In the genomic region with DNA sequence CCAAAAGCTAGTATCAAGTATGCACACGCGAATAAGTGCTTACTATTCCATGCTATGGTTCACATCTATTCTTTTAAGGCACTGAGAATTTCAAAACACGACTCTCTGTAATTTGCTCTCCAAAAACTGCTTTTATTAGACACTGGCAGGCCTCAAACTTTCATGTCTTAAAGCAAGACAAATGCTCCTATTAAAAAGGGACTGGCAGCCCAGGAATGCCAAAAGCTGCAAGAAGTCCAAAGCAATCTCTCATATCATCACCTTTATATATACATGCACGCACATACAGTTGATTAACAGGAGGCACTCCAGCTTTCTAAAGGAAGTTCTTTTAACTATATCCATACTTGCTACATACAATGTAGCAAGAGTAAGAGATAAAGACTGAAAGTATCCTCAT, we compare ENCODE assay signal across 14 cellular contexts.
"Had no signal": no experiment of that assay in that cellular context is flagged by ENCODE, and none has a peak within 500 bp of the region (broad histone marks: within the 10 kb centered on the region; RNA-seq: fewer than 3 reads in every experiment).

No MANE protein-coding gene starts in this region.

- H3K27me3 Mint-ChIP-seq: activated CD4-positive, alpha-beta T cell treated with anti-CD3 and anti-CD28 coated beads, Interleukin-2, amount 10 ng/mL, durations not matched to agents 24 days and 14 days; activated CD8-positive, alpha-beta T cell treated with anti-CD3 and anti-CD28 coated beads for 36 hours; activated T-helper 17 cell treated with anti-CD3 and anti-CD28 coated beads, Interleukin-2, amount 50 U/mL, for 72 hours; stimulated activated naive CD8-positive, alpha-beta T cell treated with anti-CD3 and anti-CD28 coated beads, Interleukin-15, Interleukin-2, amounts not matched to agents 100 ng/mL and 50 ng/mL, for 24 hours had no signal

- H3K27me3 ChIP-seq: upper lobe of left lung had no signal

- DNase-seq: activated CD4-positive, alpha-beta T cell treated with anti-CD3 and anti-CD28 coated beads, Interleukin-2, amount 10 ng/mL, durations not matched to agents 24 days and 14 days; activated CD8-positive, alpha-beta T cell treated with anti-CD3 and anti-CD28 coated beads for 36 hours; activated naive CD4-positive, alpha-beta T cell; activated T-cell treated with anti-CD3 and anti-CD28 coated beads, Interleukin-2, amount 50 U/mL, for 1 hour; anterior cingulate cortex; cortex of kidney; mesendoderm; right cardiac atrium; upper lobe of left lung had no signal

- ATAC-seq: activated CD8-positive, alpha-beta T cell treated with anti-CD3 and anti-CD28 coated beads for 36 hours; activated T-helper 17 cell treated with anti-CD3 and anti-CD28 coated beads, Interleukin-2, amount 50 U/mL, for 72 hours; esophagus mucosa; right cardiac atrium had no signal

- H3K9me3 Mint-ChIP-seq: activated CD4-positive, alpha-beta T cell treated with anti-CD3 and anti-CD28 coated beads, Interleukin-2, amount 10 ng/mL, durations not matched to agents 24 days and 14 days; activated CD8-positive, alpha-beta T cell treated with anti-CD3 and anti-CD28 coated beads for 36 hours; activated T-helper 17 cell treated with anti-CD3 and anti-CD28 coated beads, Interleukin-2, amount 50 U/mL, for 72 hours; stimulated activated naive CD8-positive, alpha-beta T cell treated with anti-CD3 and anti-CD28 coated beads, Interleukin-15, Interleukin-2, amounts not matched to agents 100 ng/mL and 50 ng/mL, for 24 hours had no signal

- H3K36me3 ChIP-seq: prostate gland had no signal

- H3K4me3 ChIP-seq: prostate gland, skin epidermis, upper lobe of left lung had no signal

- H3K27ac ChIP-seq: prostate gland, skin epidermis, upper lobe of left lung had no signal

- H3K4me3 Mint-ChIP-seq: activated CD4-positive, alpha-beta T cell treated with anti-CD3 and anti-CD28 coated beads, Interleukin-2, amount 10 ng/mL, durations not matched to agents 24 days and 14 days; activated CD8-positive, alpha-beta T cell treated with anti-CD3 and anti-CD28 coated beads for 36 hours; activated T-helper 17 cell treated with anti-CD3 and anti-CD28 coated beads, Interleukin-2, amount 50 U/mL, for 72 hours; stimulated activated naive CD8-positive, alpha-beta T cell treated with anti-CD3 and anti-CD28 coated beads, Interleukin-15, Interleukin-2, amounts not matched to agents 100 ng/mL and 50 ng/mL, for 24 hours had no signal

- H3K9me3 ChIP-seq: prostate gland, upper lobe of left lung had no signal

- H3K27ac Mint-ChIP-seq: activated CD4-positive, alpha-beta T cell treated with anti-CD3 and anti-CD28 coated beads, Interleukin-2, amount 10 ng/mL, durations not matched to agents 24 days and 14 days; activated CD8-positive, alpha-beta T cell treated with anti-CD3 and anti-CD28 coated beads for 36 hours; activated T-helper 17 cell treated with anti-CD3 and anti-CD28 coated beads, Interleukin-2, amount 50 U/mL, for 72 hours; stimulated activated naive CD8-positive, alpha-beta T cell treated with anti-CD3 and anti-CD28 coated beads, Interleukin-15, Interleukin-2, amounts not matched to agents 100 ng/mL and 50 ng/mL, for 24 hours had no signal
